ENCODE assay signal across 8 cellular contexts in the genomic region with DNA sequence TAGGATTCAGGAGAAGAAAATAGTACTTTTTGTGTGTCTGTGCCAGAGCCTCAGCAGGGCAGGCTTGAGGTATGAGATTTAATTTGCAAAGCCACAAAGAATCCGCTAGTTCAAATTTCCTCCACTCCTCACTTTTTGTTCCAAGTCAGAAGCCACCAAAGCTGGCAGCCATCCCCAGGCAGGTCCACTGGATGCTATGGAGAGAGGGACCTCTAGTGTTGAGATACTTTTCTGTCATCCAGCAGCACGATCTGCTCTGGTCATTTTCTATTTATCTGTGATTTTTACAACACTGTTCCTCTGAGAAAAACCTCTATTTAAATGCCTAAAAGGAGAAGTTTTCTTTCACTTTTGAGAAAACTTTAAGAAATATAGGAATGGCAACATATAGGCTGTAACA.
A peak's percentile ranks its signal among the peaks of the same experiment; 100 is the strongest.
DNase-seq lines count a peak whose midpoint lies in the region; ATAC-seq, FAIRE-seq and TF ChIP-seq lines count a peak whose summit lies in the region.

No MANE protein-coding gene starts in this region.

- H3K79me2 ChIP-seq in K562 (ENCODE audit: control insufficient read depth, insufficient read depth, low read length): no peaks in the 10 kb centered on the region

- no peak overlapping the region for H3K4me3 ChIP-seq in K562

- H4K20me1 ChIP-seq in K562 (replicated peaks; ENCODE audit: control insufficient read depth, insufficient read depth, low read length): no peaks in the 10 kb centered on the region

- H3K9ac ChIP-seq in K562 (ENCODE audit: insufficient read depth in 1 of 2, low read depth in 2 of 2, low read length in 2 of 2): no peak overlapping the region

- TF ChIP-seq CTCF in GM12872 (IDR thresholded peaks at IDR 0.05; ENCODE audit: insufficient read depth, low read depth, low read length) (peak; percentile 46; the same call in 1 of the 3 replicates), K562 (IDR thresholded peaks at IDR 0.05 in 2 of 3, conservative IDR thresholded peaks at IDR 0.05 in 1 of 3; ENCODE audit: insufficient read depth in 2 of 3, low read depth in 1 of 3, low read length in 3 of 3) (peak; percentile 41 to 68 (median 59); a peak in 4 of 6 replicates)

- WGBS in K562 (ENCODE audit: insufficient coverage, low coverage, missing lambda C conversion rate): 0% methylated on average over 2 of the region's 2 CpGs

- H3K36me3 ChIP-seq in K562 (ENCODE audit: control insufficient read depth, insufficient read depth, low read length): no peaks in the 10 kb centered on the region

- H2AFZ ChIP-seq in K562 (ENCODE audit: low read depth, low read length): no peak overlapping the region

- DNase-seq in ACHN (peak; percentile 88), NCI-H226 (peak; percentile 73), K562 (ENCODE audit: extremely low read depth in 1 of 4, low spot score in 3 of 4) (peak; percentile 15 to 31 (median 23)), iris pigment epithelial cell (ENCODE audit: low read depth) (peak; percentile 64), stromal cell of bone marrow (ENCODE audit: low read depth) (peak; percentile 78), GF-D8 (lab: John Stamatoyannopoulos, UW) (no peak), UCSD-AML1 (lab: John Stamatoyannopoulos, UW; ENCODE audit: unreplicated experiment) (no peak)

- TF ChIP-seq EP300 in K562 (IDR thresholded peaks at IDR 0.05; ENCODE audit: low read length): no peak

- TF ChIP-seq POLR2A in K562 (conservative IDR thresholded peaks at IDR 0.05): no peak

- CTCF ChIA-PET in K562 (lab: Yijun Ruan, JAX; ENCODE audit: low intra/inter-chr PET ratio): interaction anchor here (1.3 kb wide), 1 partner anchor 282 kb away, joined by 5 read pairs; no protein-coding TSS in a partner anchor

- TF ChIP-seq RAD21 in K562 (CRISPR knock-in tag; conservative IDR thresholded peaks at IDR 0.05 in 1 of 2, IDR thresholded peaks at IDR 0.05 in 1 of 2): peak; percentile 51 to 68

- peak; percentile 84 for FAIRE-seq in K562 (lab: Jason Lieb, UNC)

- in situ Hi-C loops in ACHN (cut with HindIII; ENCODE audit: low pct_ligation_motif_present, low pct_unique_long_range_greater_than_20kb, low sequenced_read_pairs) (loop anchor here (25.0 kb wide), 1 partner anchor 291 kb away; no protein-coding TSS in a partner anchor), K562 (cut with MboI) (loop anchor here (10.0 kb wide), 1 partner anchor 294 kb away; no protein-coding TSS in a partner anchor)

- BruUV-seq in K562 (replicated peaks; lab: Mats Ljungman, UMichigan): no TSS peak

- POLR2A ChIA-PET in K562 (lab: Yijun Ruan, JAX): interaction anchor here (0.6 to 0.7 kb wide), 2 partner anchors 293 to 642 kb away, joined by 3 read pairs; no protein-coding TSS in a partner anchor

- no peak overlapping the region for H3K27ac ChIP-seq in K562 (ENCODE audit: extremely low read depth, low read depth, low read length)

- ATAC-seq in K562: peak; percentile 73

- peaks cover 8 to 43% of the 10 kb centered on the region in 2 experiments; a peak in 4 of 5 replicates for H3K27me3 ChIP-seq in K562 (ENCODE audit: control insufficient read depth in 2 of 2, insufficient read depth in 2 of 2, low read length in 2 of 2)

- intact Hi-C loops in K562 (cut with micrococcal nuclease): loop anchor here (2.0 kb wide), 1 partner anchor 282 kb away; no protein-coding TSS in a partner anchor

- H3K9me3 ChIP-seq in K562 (replicated peaks; ENCODE audit: control insufficient read depth, insufficient read depth, low read depth, low read length): no peaks in the 10 kb centered on the region

- no peaks in the 10 kb centered on the region for H3K4me1 ChIP-seq in K562 (replicated peaks in 1 of 2; ENCODE audit: control insufficient read depth in 2 of 2, insufficient read depth in 2 of 2, low read length in 2 of 2)

- H3K4me2 ChIP-seq in K562 (ENCODE audit: insufficient read depth, low read length): no peak overlapping the region

- H3K9me1 ChIP-seq in K562 (ENCODE audit: control insufficient read depth, insufficient read depth, low read length): no peaks in the 10 kb centered on the region

TF ChIP-seq in K562, 482 proteins besides CTCF, POLR2A, EP300 and RAD21:
- TF ChIP-seq NR1H2 (CRISPR knock-in tag; IDR thresholded peaks at IDR 0.05) (no peak), U2AF2 (optimal IDR thresholded peaks at IDR 0.05; ENCODE audit: low read depth, low read length) (no peak), ZFP30 (CRISPR knock-in tag; IDR thresholded peaks at IDR 0.05; ENCODE audit: borderline replicate concordance) (no peak), RUNX1 (IDR thresholded peaks at IDR 0.05; ENCODE audit: low read depth) (no peak), TAF15 (IDR thresholded peaks at IDR 0.05; ENCODE audit: low read depth, low read length) (no peak), SMC3 (conservative IDR thresholded peaks at IDR 0.05; ENCODE audit: insufficient read depth, low read depth, low read length) (0 out of 2 replicates have a peak, but pooled peaks have one; percentile 26), TSC22D4 (tag; IDR thresholded peaks at IDR 0.05) (no peak), NCOA2 (IDR thresholded peaks at IDR 0.05; ENCODE audit: partially characterized antibody in 2 of 2) (no peak)

Comparison
In these comparisons a context has a peak if more than half of its experiments do, and no peak if none do; other contexts are left out.
1. DNase-seq: peak in ACHN (single experiment), NCI-H226 (single experiment), K562 (4 of 4), iris pigment epithelial cell (single experiment) and stromal cell of bone marrow (single experiment); none in GF-D8 (single experiment) and UCSD-AML1 (single experiment).